ENCODE assay signal across 2 cellular contexts in genomic region chr1:51794260-51794659, GRCh38.
A peak's percentile ranks its signal among the peaks of the same experiment; 100 is the strongest.
TF ChIP-seq lines count a peak whose summit lies in the region.

No MANE protein-coding gene starts in this region.

TF ChIP-seq in liver, 16 proteins besides CTCF, POLR2A, EP300 and RAD21 (continued from another document):
- TF ChIP-seq MAX (IDR thresholded peaks at IDR 0.05) (no peak), YY1 (IDR thresholded peaks at IDR 0.05) (peak; percentile 14), SP1 (IDR thresholded peaks at IDR 0.05) (peak; percentile 10)

TF ChIP-seq in HepG2, 621 proteins besides CTCF, POLR2A, EP300 and RAD21 (continued from another document):
- TF ChIP-seq ZNF576 (CRISPR knock-in tag; IDR thresholded peaks at IDR 0.05) = no peak
- no peak for TF ChIP-seq ZNF652 (CRISPR knock-in tag; IDR thresholded peaks at IDR 0.05; ENCODE audit: borderline replicate concordance, low read depth)
